In genomic region chr16:14111713-14112538, GRCh38 we compare ENCODE assay signal across 12 cellular contexts. TPM values are rescaled to one million over a fixed set of nuclear protein-coding genes. Genes with fewer than 3 reads are reported as not detected.
DNase-seq lines count a peak whose midpoint lies in the region; ATAC-seq and TF ChIP-seq lines count a peak whose summit lies in the region.
"Had no signal": no experiment of that assay in that cellular context is flagged by ENCODE, and none has a peak within 500 bp of the region (broad histone marks: within the 10 kb centered on the region; RNA-seq: fewer than 3 reads in every experiment).

No MANE protein-coding gene starts in this region.

- TF ChIP-seq POLR2A in uterus (IDR thresholded peaks at IDR 0.05), result no peak

- no peak for TF ChIP-seq CTCF in uterus (IDR thresholded peaks at IDR 0.05)

- H3K9me3 ChIP-seq in uterus, result no peaks in the 10 kb centered on the region

- intact Hi-C loops in uterus (cut with DNase I; ENCODE audit: low total_unique reads), result no loop called here

- no peaks in the 10 kb centered on the region for H3K27me3 ChIP-seq in uterus

- peak; percentile 5 for DNase-seq in NCI-H748 (lab: John Stamatoyannopoulos, UW; ENCODE audit: unreplicated experiment)
- no peak for DNase-seq in NCI-H748 treated with DMSO at 0.1 percent for 48 hours (lab: John Stamatoyannopoulos, UW)
- DNase-seq in cerebellar cortex (ENCODE audit: low spot score), result peak; percentile 69
- DNase-seq in left lobe of liver (ENCODE audit: low spot score), result peak; percentile 89
- DNase-seq in uterus, result peak; percentile 43 to 67
- no peak for DNase-seq in NK-92 (lab: John Stamatoyannopoulos, UW; ENCODE audit: unreplicated experiment)
- DNase-seq in stimulated activated CD8-positive, alpha-beta memory T cell treated with anti-CD3 and anti-CD28 coated beads, Interleukin-4, amount 100 ng/mL, for 48 hours, result no peak
- DNase-seq: activated CD4-positive, alpha-beta T cell treated with anti-CD3 and anti-CD28 coated beads, Interleukin-2, amount 50 U/mL, for 1 hour; KG1; retina; RPMI8226 had no signal

- H3K4me1 ChIP-seq in uterus, result peaks cover 0 to 8% of the 10 kb centered on the region in 2 donors

- ATAC-seq in left lobe of liver (peak; percentile 88), HG03521 (IDR thresholded peaks at IDR 0.05; ENCODE audit: unreplicated experiment) (no peak)

- no peak overlapping the region for H3K4me3 ChIP-seq in uterus

- peak overlapping the region in 1 of 2 donors; percentile 32 for H3K27ac ChIP-seq in uterus

- no peaks in the 10 kb centered on the region for H3K36me3 ChIP-seq in uterus

RNA-seq across cellular contexts. Expression of gene MRTFB, which starts 40.8 kb away (rescaled TPM):
- total RNA-seq in left lobe of liver, result 18.5 TPM
- 100 to 1,000 TPM in 1 of 4 donors, 10 to 100 TPM in 3; 49.8 to 178 (median 75.1) TPM for total RNA-seq in uterus

Comparison
In these comparisons a context has a peak if more than half of its experiments do, and no peak if none do; other contexts are left out.
1. DNase-seq: peak in NCI-H748 (single experiment), cerebellar cortex (single experiment), left lobe of liver (single experiment) and uterus (2 of 2); none in NCI-H748 treated with DMSO at 0.1 percent for 48 hours (single experiment), NK-92 (single experiment) and stimulated activated CD8-positive, alpha-beta memory T cell treated with anti-CD3 and anti-CD28 coated beads, Interleukin-4, amount 100 ng/mL, for 48 hours (single experiment).